ENCODE assay signal across 7 cellular contexts in genomic region chr3:134373942-134374790, GRCh38. TPM values are rescaled to one million over a fixed set of nuclear protein-coding genes. Genes with fewer than 3 reads are reported as not detected.
DNase-seq lines count a peak whose midpoint lies in the region; ATAC-seq and TF ChIP-seq lines count a peak whose summit lies in the region.

Gene AMOTL2 (minus strand): TSS chr3:134374447. CDS start chr3:134371433, 3,014 bp downstream.

- peak; percentile 98 for DNase-seq in ELR (ENCODE audit: low read depth)
- peak; percentile 85 to 92 for DNase-seq in breast epithelium (ENCODE audit: low spot score in 2 of 2)
- DNase-seq in iPS DF 6.9 (ENCODE audit: low read depth, low spot score): peak; percentile 93
- DNase-seq in putamen (ENCODE audit: low spot score): peak; percentile 86

- H3K36me3 ChIP-seq in breast epithelium (no peaks in the 10 kb centered on the region), iPS DF 6.9 (ENCODE audit: control insufficient read depth, insufficient read depth, low read length) (peaks cover 20% of the 10 kb centered on the region)

- H3K27ac ChIP-seq in breast epithelium: peak within 1 kb of the TSS; percentile 97 to 100
- no peak within 1 kb of the TSS for H3K27ac ChIP-seq in iPS DF 6.9 (ENCODE audit: low read length)

- H3K4me3 ChIP-seq in breast epithelium: peak within 1 kb of the TSS; percentile 76 to 89 (median 80)
- H3K4me3 ChIP-seq in iPS DF 6.9 (ENCODE audit: low read length): peak within 1 kb of the TSS; percentile 92

- TF ChIP-seq POLR2A in breast epithelium (IDR thresholded peaks at IDR 0.05): peak; percentile 88

- no CpG with 5 or more reads among the region's 87 CpGs for WGBS in iPS DF 6.9 (ENCODE audit: insufficient coverage, insufficient read length)

- intact Hi-C loops in breast epithelium (cut with DNase I; ENCODE audit: low total_unique reads): loop anchor here (2.0 to 10.0 kb wide), 3 partner anchors 63 to 111 kb away; partner anchors contain the start of genes ANAPC13 and CEP63

- no peaks in the 10 kb centered on the region for H3K27me3 ChIP-seq in breast epithelium
- peaks cover 3% of the 10 kb centered on the region; the same call in 1 of the 2 replicates for H3K27me3 ChIP-seq in iPS DF 6.9 (ENCODE audit: control insufficient read depth, insufficient read depth, low read length)

- TF ChIP-seq CTCF in breast epithelium (IDR thresholded peaks at IDR 0.05): no peak

- peaks cover 15 to 16% of the 10 kb centered on the region in 2 donors for H3K4me1 ChIP-seq in breast epithelium
- peaks cover 10% of the 10 kb centered on the region for H3K4me1 ChIP-seq in iPS DF 6.9 (ENCODE audit: control insufficient read depth, insufficient read depth, low read length)

- H3K9me3 ChIP-seq in breast epithelium: no peaks in the 10 kb centered on the region
- no peaks in the 10 kb centered on the region for H3K9me3 ChIP-seq in iPS DF 6.9 (ENCODE audit: control insufficient read depth, insufficient read depth, low read length)

- ATAC-seq in HG03442 (IDR thresholded peaks at IDR 0.05; ENCODE audit: unreplicated experiment) (peak; percentile 44), HG03045 (IDR thresholded peaks at IDR 0.05; ENCODE audit: unreplicated experiment) (no peak)

TF ChIP-seq in PFSK-1, 5 proteins besides CTCF, POLR2A, EP300 and RAD21:
- TF ChIP-seq FOXP2 (optimal IDR thresholded peaks at IDR 0.05; ENCODE audit: borderline replicate concordance, extremely low read depth, extremely low read length, insufficient read depth) (peak; percentile 13), REST (IDR thresholded peaks at IDR 0.05; ENCODE audit: insufficient read depth in 1 of 2, low read depth in 2 of 2, low read length in 2 of 2) (no peak)

RNA-seq across cellular contexts. Expression of gene AMOTL2, which starts in this region (rescaled TPM):
- 4.8 TPM for polyA plus RNA-seq in PFSK-1 (2012; ENCODE audit: insufficient read length, low read depth)
- 100 to 1,000 TPM in 1 of 3 donors, 10 to 100 TPM in 2; 78.3 to 281 (median 83.2) TPM for total RNA-seq in breast epithelium
